19 cellular contexts compared by ENCODE assay signal in the genomic region with DNA sequence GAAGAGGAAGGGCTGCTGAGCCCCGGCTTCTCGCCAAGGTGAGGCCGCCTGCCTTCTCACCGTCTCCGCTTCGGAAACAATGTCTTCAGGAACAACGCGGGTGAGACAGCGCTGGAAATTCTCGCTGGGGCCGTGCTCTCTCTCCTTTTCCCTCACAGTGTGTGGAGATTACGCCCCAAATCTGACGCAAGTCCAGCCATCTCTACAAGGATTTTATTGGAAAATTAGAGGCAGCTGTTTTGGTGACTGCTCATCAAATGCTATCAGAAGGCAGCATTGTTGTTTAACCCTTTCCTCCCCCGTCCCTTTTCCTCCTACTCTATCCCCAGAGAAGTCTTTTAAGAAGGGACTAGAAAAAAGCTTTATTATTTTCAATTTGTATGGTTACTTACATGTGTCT. TPM values are rescaled to one million over a fixed set of nuclear protein-coding genes. Genes with fewer than 3 reads are reported as not detected.
DNase-seq lines count a peak whose midpoint lies in the region; ATAC-seq and TF ChIP-seq lines count a peak whose summit lies in the region.
"Had no signal": no experiment of that assay in that cellular context is flagged by ENCODE, and none has a peak within 500 bp of the region (broad histone marks: within the 10 kb centered on the region; RNA-seq: fewer than 3 reads in every experiment).

No MANE protein-coding gene starts in this region.

- H3K27ac ChIP-seq in A673 (ENCODE audit: low read depth, low read length, poor library complexity, severe bottlenecking), result no peak overlapping the region
- peak overlapping the region in 1 of 2 experiments; percentile 91; a peak in 2 of 4 replicates for H3K27ac ChIP-seq in SK-N-SH (ENCODE audit: low read depth in 2 of 2, low read length in 1 of 2)
- no peak overlapping the region for H3K27ac ChIP-seq in endodermal cell (ENCODE audit: low read depth, low read length)
- H3K27ac ChIP-seq: 22Rv1, GM23248 had no signal

- H3K36me3 ChIP-seq in A673 (ENCODE audit: insufficient read depth, low read length, poor library complexity, severe bottlenecking), result no peaks in the 10 kb centered on the region
- H3K36me3 ChIP-seq in SK-N-SH (replicated peaks in 1 of 2; ENCODE audit: control insufficient read depth in 1 of 2, insufficient read depth in 2 of 2, low read length in 1 of 2), result no peaks in the 10 kb centered on the region
- H3K36me3 ChIP-seq in endodermal cell (ENCODE audit: control insufficient read depth, insufficient read depth, low read length), result no peaks in the 10 kb centered on the region

- H3F3A ChIP-seq in SK-N-SH (replicated peaks; ENCODE audit: insufficient read depth), result no peaks in the 10 kb centered on the region

- 0 out of 2 replicates have a peak, but pooled peaks have one; percentile 9 for TF ChIP-seq RAD21 in SK-N-SH (IDR thresholded peaks at IDR 0.05; ENCODE audit: low read length)

- no peaks in the 10 kb centered on the region for H3K79me2 ChIP-seq in SK-N-SH (ENCODE audit: insufficient read depth)

- no peak overlapping the region for H3K9ac ChIP-seq in SK-N-SH
- no peak overlapping the region for H3K9ac ChIP-seq in endodermal cell (ENCODE audit: extremely low read depth, low read length, poor library complexity, severe bottlenecking)
- H3K9ac ChIP-seq: GM23248 had no signal

- no peaks in the 10 kb centered on the region for H3K9me3 ChIP-seq in A673 (ENCODE audit: low read depth, low read length, poor library complexity, severe bottlenecking)
- no peaks in the 10 kb centered on the region; the same call in 1 of the 2 replicates for H3K9me3 ChIP-seq in SK-N-SH
- H3K9me3 ChIP-seq in endodermal cell (ENCODE audit: control insufficient read depth, low read length), result no peaks in the 10 kb centered on the region
- H3K9me3 ChIP-seq: Caco-2 had no signal

- intact Hi-C loops in A673 (cut with micrococcal nuclease; ENCODE audit: unreplicated experiment), result no loop called here

- peaks cover 29% of the 10 kb centered on the region for H3K9me3 Mint-ChIP-seq in endothelial cell (ENCODE audit: unreplicated experiment)
- H3K9me3 Mint-ChIP-seq in endodermal cell, result peaks cover 5% of the 10 kb centered on the region

- H3K4me2 ChIP-seq in SK-N-SH, result no peak overlapping the region

- no peaks in the 10 kb centered on the region for H3K4me1 Mint-ChIP-seq in endothelial cell (ENCODE audit: unreplicated experiment)
- H3K4me1 Mint-ChIP-seq in endodermal cell, result no peaks in the 10 kb centered on the region

- H3K27me3 Mint-ChIP-seq in endothelial cell (ENCODE audit: unreplicated experiment), result peaks cover 3% of the 10 kb centered on the region
- peaks cover 2% of the 10 kb centered on the region for H3K27me3 Mint-ChIP-seq in endodermal cell (ENCODE audit: insufficient read depth)

- POLR2A ChIA-PET in A673 (lab: Charles Lee; ENCODE audit: low non-redundant PET) (no interaction called here), SK-N-SH (lab: Yijun Ruan, JAX) (no interaction called here)

- 8% methylated on average over 8 of the region's 14 CpGs for WGBS in SK-N-SH (ENCODE audit: low lambda C conversion rate)
- WGBS in endodermal cell (ENCODE audit: insufficient coverage in 1 of 2, insufficient read length in 1 of 2), 2 experiments, result 89 to 92% methylated on average over 10 to 13 of the region's 14 CpGs

- H3K27me3 ChIP-seq in A673 (replicated peaks; ENCODE audit: insufficient read depth, low read depth, low read length, poor library complexity), result peaks cover 14% of the 10 kb centered on the region
- H3K27me3 ChIP-seq in SK-N-SH (ENCODE audit: insufficient read depth), result no peaks in the 10 kb centered on the region
- H3K27me3 ChIP-seq in endodermal cell (ENCODE audit: control insufficient read depth, insufficient read depth, low read length, poor library complexity, severe bottlenecking), result no peaks in the 10 kb centered on the region

- peak in 1 of 2 experiments; percentile 66; a peak in 1 of 4 replicates for TF ChIP-seq EP300 in SK-N-SH (IDR thresholded peaks at IDR 0.05; ENCODE audit: borderline replicate concordance in 1 of 2, low read depth in 1 of 2, low read length in 1 of 2)

- CTCF ChIA-PET in A673 (lab: Charles Lee), result no interaction called here
- CTCF ChIA-PET in SK-N-SH (lab: Yijun Ruan, JAX), result interaction anchor here (1.2 kb wide), 1 partner anchor 56 kb away, joined by 3 read pairs; no protein-coding TSS in a partner anchor

- no peak for ATAC-seq in HG03159 (IDR thresholded peaks at IDR 0.05; ENCODE audit: unreplicated experiment)

- no peak overlapping the region for H2AFZ ChIP-seq in SK-N-SH (ENCODE audit: low read depth)
- H2AFZ ChIP-seq: GM23248 had no signal

- H3K4me3 Mint-ChIP-seq in endothelial cell (ENCODE audit: unreplicated experiment) (no peak overlapping the region), endodermal cell (no peak overlapping the region)

- H3K36me3 Mint-ChIP-seq in endothelial cell (ENCODE audit: low read depth, unreplicated experiment) (peaks cover 9% of the 10 kb centered on the region), endodermal cell (ENCODE audit: low read depth) (no peaks in the 10 kb centered on the region)
- H3K36me3 Mint-ChIP-seq: CD4-positive, alpha-beta memory T cell had no signal

- DNase-seq in A673 (ENCODE audit: low spot score) (peak; percentile 1), SK-N-SH (peak; percentile 73), endothelial cell (ENCODE audit: low spot score) (no peak), endodermal cell (no peak)
- no peak for DNase-seq in activated T-cell treated with anti-CD3 and anti-CD28 coated beads, Interleukin-2, amount 50 U/mL, for 1 hour
- DNase-seq: ACHN; AML-193; C1 segment of cervical spinal cord; Caco-2; CD4-positive, alpha-beta memory T cell; DMS153; DND-41; GM23248; H7; HCEC 1CT had no signal

- H3K4me3 ChIP-seq in A673 (ENCODE audit: low read depth, low read length, poor library complexity, severe bottlenecking) (no peak overlapping the region), SK-N-SH (ENCODE audit: low read depth in 2 of 2, low read length in 1 of 2) (no peak overlapping the region; a peak in 1 of 4 replicates), endodermal cell (ENCODE audit: low read length) (no peak overlapping the region)
- H3K4me3 ChIP-seq: GM23248 had no signal

- no peaks in the 10 kb centered on the region for H3K9me2 ChIP-seq in SK-N-SH

- BruUV-seq in A673 (replicated peaks; lab: Mats Ljungman, UMichigan), result no TSS peak

- TF ChIP-seq CTCF in A673 (conservative IDR thresholded peaks at IDR 0.05; ENCODE audit: low read depth, low read length) (no peak), SK-N-SH (IDR thresholded peaks at IDR 0.05) (no peak), endothelial cell (IDR thresholded peaks at IDR 0.05; ENCODE audit: unreplicated experiment) (no peak), endodermal cell (conservative IDR thresholded peaks at IDR 0.05) (no peak)

- H3K4me1 ChIP-seq in A673 (ENCODE audit: insufficient read depth, low read length, poor library complexity, severe bottlenecking) (no peaks in the 10 kb centered on the region), SK-N-SH (ENCODE audit: control insufficient read depth in 1 of 2, insufficient read depth in 2 of 2, low read depth in 1 of 2, low read length in 1 of 2) (peaks cover 0 to 20% of the 10 kb centered on the region in 2 experiments; a peak in 2 of 4 replicates), endodermal cell (ENCODE audit: control insufficient read depth, insufficient read depth, low read length) (no peaks in the 10 kb centered on the region)
- H3K4me1 ChIP-seq: Caco-2 had no signal

- H3K27ac Mint-ChIP-seq in endothelial cell (ENCODE audit: unreplicated experiment) (peak overlapping the region; percentile 65), endodermal cell (no peak overlapping the region)
- H3K27ac Mint-ChIP-seq: CD4-positive, alpha-beta memory T cell had no signal

- H4K20me1 ChIP-seq in SK-N-SH (ENCODE audit: insufficient read depth), result no peaks in the 10 kb centered on the region

TF ChIP-seq in SK-N-SH, 30 proteins besides CTCF, POLR2A, EP300 and RAD21 (continues in another document):
- TF ChIP-seq CHD2 (IDR thresholded peaks at IDR 0.05; ENCODE audit: low read length, partially characterized antibody), result peak; percentile 78
- no peak for TF ChIP-seq NFIC (IDR thresholded peaks at IDR 0.05; ENCODE audit: borderline replicate concordance)
- TF ChIP-seq TAF1 (IDR thresholded peaks at IDR 0.05; ENCODE audit: borderline replicate concordance, low read depth, low read length), result no peak
- no peak for TF ChIP-seq MEF2A (IDR thresholded peaks at IDR 0.05; ENCODE audit: borderline replicate concordance, low read depth)
- no peak for TF ChIP-seq RXRA (IDR thresholded peaks at IDR 0.05; ENCODE audit: borderline replicate concordance, low read depth)
- TF ChIP-seq RCOR1 (IDR thresholded peaks at IDR 0.05; ENCODE audit: low read length), result peak; percentile 81; the same call in 1 of the 2 replicates
- TF ChIP-seq SMC3 (IDR thresholded peaks at IDR 0.05; ENCODE audit: low read depth, low read length), result no peak
- TF ChIP-seq GATA2 (CRISPR knock-in tag; IDR thresholded peaks at IDR 0.05), result 0 out of 2 replicates have a peak, but pooled peaks have one; percentile 3
- TF ChIP-seq EZH2phosphoT487 (IDR thresholded peaks at IDR 0.05; ENCODE audit: borderline replicate concordance, low read depth), result no peak
- no peak for TF ChIP-seq IRF3 (IDR thresholded peaks at IDR 0.05; ENCODE audit: low read depth, low read length)
- TF ChIP-seq RFX5 (IDR thresholded peaks at IDR 0.05; ENCODE audit: low read length), result no peak; the same call in 1 of the 2 replicates
- no peak for TF ChIP-seq TCF12 (IDR thresholded peaks at IDR 0.05)
- TF ChIP-seq NRF1 (IDR thresholded peaks at IDR 0.05; ENCODE audit: low read depth, low read length), result no peak

RNA-seq across cellular contexts. Expression of gene PIWIL1, which starts 53.5 kb away (rescaled TPM):
- total RNA-seq in A673 (2021), result not detected in 2 replicates
- 0.03 and 0.05 TPM in 2 replicates for polyA plus RNA-seq in SK-N-SH (2012; rRNA removed)
- polyA plus RNA-seq in SK-N-SH (2012; cell fraction: cytosol; rRNA removed), result 0.01 and 0.08 TPM in 2 replicates
- polyA plus RNA-seq in SK-N-SH (2012; cell fraction: nucleus; rRNA removed), result 0.04 and 0.05 TPM in 2 replicates
- not detected for total RNA-seq in endothelial cell (ENCODE audit: unreplicated experiment)
- total RNA-seq in endodermal cell, result not detected
- polyA plus RNA-seq in endodermal cell (2013, experiment 1 of 2), result not detected
- polyA plus RNA-seq in endodermal cell (2013, experiment 2 of 2), result not detected
- total RNA-seq: CD4-positive, alpha-beta memory T cell; GM23248; H1; H7 had no signal
- polyA plus RNA-seq: BJ; CD4-positive, alpha-beta memory T cell; GM23248; H1 had no signal

Comparison
In these comparisons a context has a peak if more than half of its experiments do, and no peak if none do; other contexts are left out.
1. DNase-seq: peak in A673 (single experiment) and SK-N-SH (single experiment); none in endothelial cell (single experiment), endodermal cell (single experiment) and activated T-cell treated with anti-CD3 and anti-CD28 coated beads, Interleukin-2, amount 50 U/mL, for 1 hour (single experiment).